1 cellular context compared by ENCODE assay signal in the genomic region with DNA sequence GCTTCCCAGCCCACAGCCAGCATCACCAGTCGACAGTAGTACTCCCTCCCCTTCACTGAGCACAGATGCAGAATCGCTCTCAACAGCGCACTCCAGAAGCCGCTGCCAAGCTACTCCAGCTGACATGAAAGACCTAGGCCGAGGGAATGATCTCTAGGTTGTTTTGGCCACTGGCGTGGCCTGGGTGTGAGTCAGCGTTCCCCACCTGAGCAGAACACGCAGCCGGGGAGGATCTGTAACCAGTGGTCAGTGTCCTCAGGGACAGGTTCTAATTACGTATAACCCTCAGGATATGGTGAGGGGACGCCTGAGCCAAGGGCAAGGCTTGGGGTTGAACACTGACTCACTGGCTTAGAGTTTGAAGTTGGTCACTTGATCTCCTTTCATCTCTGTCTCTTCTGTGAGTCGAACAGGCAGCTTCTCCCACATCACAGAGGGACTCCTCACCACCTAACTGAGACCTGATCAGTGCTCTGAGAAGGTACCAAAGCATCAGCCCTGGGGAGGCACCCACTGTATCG.
TF ChIP-seq lines count a peak whose summit lies in the region.

No MANE protein-coding gene starts in this region.

TF ChIP-seq in HepG2, 621 proteins besides CTCF, POLR2A, EP300 and RAD21 (continued from another document and continues in another):
- TF ChIP-seq, protein P1, sequence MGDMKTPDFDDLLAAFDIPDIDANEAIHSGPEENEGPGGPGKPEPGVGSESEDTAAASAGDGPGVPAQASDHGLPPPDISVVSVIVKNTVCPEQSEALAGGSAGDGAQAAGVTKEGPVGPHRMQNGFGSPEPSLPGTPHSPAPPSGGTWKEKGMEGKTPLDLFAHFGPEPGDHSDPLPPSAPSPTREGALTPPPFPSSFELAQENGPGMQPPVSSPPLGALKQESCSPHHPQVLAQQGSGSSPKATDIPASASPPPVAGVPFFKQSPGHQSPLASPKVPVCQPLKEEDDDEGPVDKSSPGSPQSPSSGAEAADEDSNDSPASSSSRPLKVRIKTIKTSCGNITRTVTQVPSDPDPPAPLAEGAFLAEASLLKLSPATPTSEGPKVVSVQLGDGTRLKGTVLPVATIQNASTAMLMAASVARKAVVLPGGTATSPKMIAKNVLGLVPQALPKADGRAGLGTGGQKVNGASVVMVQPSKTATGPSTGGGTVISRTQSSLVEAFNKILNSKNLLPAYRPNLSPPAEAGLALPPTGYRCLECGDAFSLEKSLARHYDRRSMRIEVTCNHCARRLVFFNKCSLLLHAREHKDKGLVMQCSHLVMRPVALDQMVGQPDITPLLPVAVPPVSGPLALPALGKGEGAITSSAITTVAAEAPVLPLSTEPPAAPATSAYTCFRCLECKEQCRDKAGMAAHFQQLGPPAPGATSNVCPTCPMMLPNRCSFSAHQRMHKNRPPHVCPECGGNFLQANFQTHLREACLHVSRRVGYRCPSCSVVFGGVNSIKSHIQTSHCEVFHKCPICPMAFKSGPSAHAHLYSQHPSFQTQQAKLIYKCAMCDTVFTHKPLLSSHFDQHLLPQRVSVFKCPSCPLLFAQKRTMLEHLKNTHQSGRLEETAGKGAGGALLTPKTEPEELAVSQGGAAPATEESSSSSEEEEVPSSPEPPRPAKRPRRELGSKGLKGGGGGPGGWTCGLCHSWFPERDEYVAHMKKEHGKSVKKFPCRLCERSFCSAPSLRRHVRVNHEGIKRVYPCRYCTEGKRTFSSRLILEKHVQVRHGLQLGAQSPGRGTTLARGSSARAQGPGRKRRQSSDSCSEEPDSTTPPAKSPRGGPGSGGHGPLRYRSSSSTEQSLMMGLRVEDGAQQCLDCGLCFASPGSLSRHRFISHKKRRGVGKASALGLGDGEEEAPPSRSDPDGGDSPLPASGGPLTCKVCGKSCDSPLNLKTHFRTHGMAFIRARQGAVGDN (CRISPR knock-in tag; IDR thresholded peaks at IDR 0.05) = peak; percentile 77
- TF ChIP-seq HNRNPH1 (optimal IDR thresholded peaks at IDR 0.05; ENCODE audit: low read depth, low read length) (no peak), KAT8 (CRISPR knock-in tag; IDR thresholded peaks at IDR 0.05) (0 out of 2 replicates have a peak, but pooled peaks have one; percentile 22), ZNF331 (CRISPR knock-in tag; IDR thresholded peaks at IDR 0.05) (no peak), ZNF260 (CRISPR knock-in tag; IDR thresholded peaks at IDR 0.05; ENCODE audit: borderline replicate concordance, low read depth) (no peak), ZBTB25 (CRISPR knock-in tag; IDR thresholded peaks at IDR 0.05) (no peak), TERF1 (CRISPR knock-in tag; IDR thresholded peaks at IDR 0.05) (no peak), ZNF598 (CRISPR knock-in tag; IDR thresholded peaks at IDR 0.05; ENCODE audit: borderline replicate concordance) (0 out of 2 replicates have a peak, but pooled peaks have one; percentile 21), SUZ12 (IDR thresholded peaks at IDR 0.05; ENCODE audit: low read depth, low read length) (no peak), POLR2G (IDR thresholded peaks at IDR 0.05; ENCODE audit: low read depth, low read length) (peak; percentile 49), POLR2AphosphoS5 (IDR thresholded peaks at IDR 0.05; ENCODE audit: low read depth, low read length) (no peak), ZNF775 (CRISPR knock-in tag; IDR thresholded peaks at IDR 0.05; ENCODE audit: borderline replicate concordance) (no peak), SYNCRIP (IDR thresholded peaks at IDR 0.05; ENCODE audit: insufficient read depth, low read depth, low read length) (no peak), HOXA3 (CRISPR knock-in tag; IDR thresholded peaks at IDR 0.05) (peak; percentile 49; the same call in 1 of the 2 replicates), NCOR1 (IDR thresholded peaks at IDR 0.05; ENCODE audit: borderline replicate concordance, low read length) (no peak), ZNF343 (CRISPR knock-in tag; IDR thresholded peaks at IDR 0.05) (no peak), FOSL2 (CRISPR knock-in tag; IDR thresholded peaks at IDR 0.05) (peak; percentile 83), ZKSCAN1 (IDR thresholded peaks at IDR 0.05; ENCODE audit: low read length) (no peak), ZNF142 (CRISPR knock-in tag; IDR thresholded peaks at IDR 0.05) (no peak), ZNF121 (CRISPR knock-in tag; IDR thresholded peaks at IDR 0.05) (no peak), ZMYM4 (CRISPR knock-in tag; IDR thresholded peaks at IDR 0.05) (no peak), ZNF670 (CRISPR knock-in tag; IDR thresholded peaks at IDR 0.05; ENCODE audit: borderline replicate concordance) (no peak), ZC3H13 (CRISPR knock-in tag; IDR thresholded peaks at IDR 0.05) (no peak), ZNF549 (CRISPR knock-in tag; IDR thresholded peaks at IDR 0.05) (no peak), HNF4G (IDR thresholded peaks at IDR 0.05; ENCODE audit: borderline replicate concordance, low read depth, low read length) (no peak), HNF4G (CRISPR knock-in tag; IDR thresholded peaks at IDR 0.05; ENCODE audit: borderline replicate concordance, low read depth) (no peak), HDAC2 (CRISPR knock-in tag; IDR thresholded peaks at IDR 0.05) (peak; percentile 21; the same call in 1 of the 2 replicates), HNF4A (CRISPR knock-in tag; IDR thresholded peaks at IDR 0.05) (0 out of 2 replicates have a peak, but pooled peaks have one; percentile 6), GPN1 (CRISPR knock-in tag; IDR thresholded peaks at IDR 0.05; ENCODE audit: borderline replicate concordance) (no peak), MED13 (CRISPR knock-in tag; IDR thresholded peaks at IDR 0.05) (no peak), ZNF800 (CRISPR knock-in tag; IDR thresholded peaks at IDR 0.05) (no peak), ZNF792 (CRISPR knock-in tag; IDR thresholded peaks at IDR 0.05) (0 out of 2 replicates have a peak, but pooled peaks have one; percentile 14)
- TF ChIP-seq, protein P2, sequence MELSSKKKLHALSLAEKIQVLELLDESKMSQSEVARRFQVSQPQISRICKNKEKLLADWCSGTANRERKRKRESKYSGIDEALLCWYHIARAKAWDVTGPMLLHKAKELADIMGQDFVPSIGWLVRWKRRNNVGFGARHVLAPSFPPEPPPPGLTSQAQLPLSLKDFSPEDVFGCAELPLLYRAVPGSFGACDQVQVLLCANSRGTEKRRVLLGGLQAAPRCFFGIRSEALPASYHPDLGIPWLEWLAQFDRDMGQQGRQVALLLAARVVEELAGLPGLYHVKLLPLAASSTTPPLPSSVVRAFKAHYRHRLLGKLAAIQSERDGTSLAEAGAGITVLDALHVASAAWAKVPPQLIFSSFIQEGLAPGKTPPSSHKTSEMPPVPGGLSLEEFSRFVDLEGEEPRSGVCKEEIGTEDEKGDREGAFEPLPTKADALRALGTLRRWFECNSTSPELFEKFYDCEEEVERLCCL (CRISPR knock-in tag; IDR thresholded peaks at IDR 0.05; ENCODE audit: borderline replicate concordance) = no peak
- TF ChIP-seq, protein P3, sequence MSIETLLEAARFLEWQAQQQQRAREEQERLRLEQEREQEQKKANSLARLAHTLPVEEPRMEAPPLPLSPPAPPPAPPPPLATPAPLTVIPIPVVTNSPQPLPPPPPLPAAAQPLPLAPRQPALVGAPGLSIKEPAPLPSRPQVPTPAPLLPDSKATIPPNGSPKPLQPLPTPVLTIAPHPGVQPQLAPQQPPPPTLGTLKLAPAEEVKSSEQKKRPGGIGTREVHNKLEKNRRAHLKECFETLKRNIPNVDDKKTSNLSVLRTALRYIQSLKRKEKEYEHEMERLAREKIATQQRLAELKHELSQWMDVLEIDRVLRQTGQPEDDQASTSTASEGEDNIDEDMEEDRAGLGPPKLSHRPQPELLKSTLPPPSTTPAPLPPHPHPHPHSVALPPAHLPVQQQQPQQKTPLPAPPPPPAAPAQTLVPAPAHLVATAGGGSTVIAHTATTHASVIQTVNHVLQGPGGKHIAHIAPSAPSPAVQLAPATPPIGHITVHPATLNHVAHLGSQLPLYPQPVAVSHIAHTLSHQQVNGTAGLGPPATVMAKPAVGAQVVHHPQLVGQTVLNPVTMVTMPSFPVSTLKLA (IDR thresholded peaks at IDR 0.05) = no peak
- TF ChIP-seq, protein P4, sequence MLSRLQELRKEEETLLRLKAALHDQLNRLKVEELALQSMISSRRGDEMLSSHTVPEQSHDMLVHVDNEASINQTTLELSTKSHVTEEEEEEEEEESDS (CRISPR knock-in tag; IDR thresholded peaks at IDR 0.05; ENCODE audit: borderline replicate concordance) = no peak
- TF ChIP-seq, protein P5, sequence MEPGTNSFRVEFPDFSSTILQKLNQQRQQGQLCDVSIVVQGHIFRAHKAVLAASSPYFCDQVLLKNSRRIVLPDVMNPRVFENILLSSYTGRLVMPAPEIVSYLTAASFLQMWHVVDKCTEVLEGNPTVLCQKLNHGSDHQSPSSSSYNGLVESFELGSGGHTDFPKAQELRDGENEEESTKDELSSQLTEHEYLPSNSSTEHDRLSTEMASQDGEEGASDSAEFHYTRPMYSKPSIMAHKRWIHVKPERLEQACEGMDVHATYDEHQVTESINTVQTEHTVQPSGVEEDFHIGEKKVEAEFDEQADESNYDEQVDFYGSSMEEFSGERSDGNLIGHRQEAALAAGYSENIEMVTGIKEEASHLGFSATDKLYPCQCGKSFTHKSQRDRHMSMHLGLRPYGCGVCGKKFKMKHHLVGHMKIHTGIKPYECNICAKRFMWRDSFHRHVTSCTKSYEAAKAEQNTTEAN (CRISPR knock-in tag; conservative IDR thresholded peaks at IDR 0.05) = no peak
- TF ChIP-seq, protein P6, sequence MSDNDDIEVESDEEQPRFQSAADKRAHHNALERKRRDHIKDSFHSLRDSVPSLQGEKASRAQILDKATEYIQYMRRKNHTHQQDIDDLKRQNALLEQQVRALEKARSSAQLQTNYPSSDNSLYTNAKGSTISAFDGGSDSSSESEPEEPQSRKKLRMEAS (IDR thresholded peaks at IDR 0.05) = no peak
